Comparison of ENCODE assay signal across 17 cellular contexts in the genomic region with DNA sequence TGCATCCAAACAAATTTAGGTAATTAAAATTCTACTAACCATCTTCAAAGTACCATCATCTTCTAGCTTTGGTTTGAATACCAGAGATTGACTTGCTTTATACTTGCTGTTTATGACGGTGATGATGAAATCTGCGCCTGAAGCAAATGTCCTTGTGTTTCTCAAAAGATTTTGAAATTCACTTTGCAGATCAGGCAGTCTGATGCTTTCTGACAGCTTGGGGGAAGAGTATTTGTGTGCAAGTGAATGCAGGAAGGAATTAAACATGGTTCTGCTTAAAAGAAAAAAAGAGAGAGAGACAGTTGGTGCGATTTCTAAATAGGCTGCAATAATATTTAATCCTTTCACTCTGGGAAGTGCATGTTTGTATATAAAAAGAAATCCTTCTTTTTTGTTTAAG. TPM values are rescaled to one million over a fixed set of nuclear protein-coding genes. Genes with fewer than 3 reads are reported as not detected.
"Had no signal": no experiment of that assay in that cellular context is flagged by ENCODE, and none has a peak within 500 bp of the region (broad histone marks: within the 10 kb centered on the region; RNA-seq: fewer than 3 reads in every experiment).

No MANE protein-coding gene starts in this region.

- H3K9me3 Mint-ChIP-seq: activated CD4-positive, alpha-beta T cell treated with anti-CD3 and anti-CD28 coated beads, Interleukin-2, amount 10 ng/mL, durations not matched to agents 7 days and 5 days; activated naive CD8-positive, alpha-beta T cell treated with anti-CD3 and anti-CD28 coated beads for 36 hours; effector memory CD8-positive, alpha-beta T cell; natural killer cell had no signal

- DNase-seq: activated CD4-positive, alpha-beta T cell treated with anti-CD3 and anti-CD28 coated beads, Interleukin-2, amount 10 ng/mL, durations not matched to agents 7 days and 5 days; activated CD4-positive, CD25-positive, alpha-beta regulatory T cell; activated CD8-positive, alpha-beta memory T cell treated with anti-CD3 and anti-CD28 coated beads for 24 hours; activated naive CD8-positive, alpha-beta T cell treated with anti-CD3 and anti-CD28 coated beads for 36 hours; brain microvascular endothelial cell; dermis blood vessel endothelial cell; effector memory CD8-positive, alpha-beta T cell; kidney; left ventricle myocardium superior; mesendoderm; natural killer cell; occipital lobe; right cardiac atrium; small intestine; stimulated activated CD4-positive, alpha-beta T cell treated with anti-CD3 and anti-CD28 coated beads, Interleukin-4, amount 100 ng/mL, for 24 hours; stimulated activated naive CD4-positive, alpha-beta T cell; T-helper 2 cell had no signal

- H3K36me3 Mint-ChIP-seq: activated naive CD8-positive, alpha-beta T cell treated with anti-CD3 and anti-CD28 coated beads for 36 hours; natural killer cell had no signal

- H3K4me1 Mint-ChIP-seq: activated CD4-positive, alpha-beta T cell treated with anti-CD3 and anti-CD28 coated beads, Interleukin-2, amount 10 ng/mL, durations not matched to agents 7 days and 5 days; activated naive CD8-positive, alpha-beta T cell treated with anti-CD3 and anti-CD28 coated beads for 36 hours; natural killer cell had no signal

- H3K4me3 Mint-ChIP-seq: activated CD4-positive, alpha-beta T cell treated with anti-CD3 and anti-CD28 coated beads, Interleukin-2, amount 10 ng/mL, durations not matched to agents 7 days and 5 days; activated naive CD8-positive, alpha-beta T cell treated with anti-CD3 and anti-CD28 coated beads for 36 hours; effector memory CD8-positive, alpha-beta T cell; natural killer cell had no signal

- H3K27me3 Mint-ChIP-seq: activated naive CD8-positive, alpha-beta T cell treated with anti-CD3 and anti-CD28 coated beads for 36 hours had no signal

- H3K27ac Mint-ChIP-seq: activated CD4-positive, alpha-beta T cell treated with anti-CD3 and anti-CD28 coated beads, Interleukin-2, amount 10 ng/mL, durations not matched to agents 7 days and 5 days; activated naive CD8-positive, alpha-beta T cell treated with anti-CD3 and anti-CD28 coated beads for 36 hours; effector memory CD8-positive, alpha-beta T cell; natural killer cell had no signal

RNA-seq across cellular contexts. Expression of gene CSRNP3, which starts 29.6 kb away (rescaled TPM):
- total RNA-seq: activated CD4-positive, alpha-beta T cell treated with anti-CD3 and anti-CD28 coated beads, Interleukin-2, amount 10 ng/mL, durations not matched to agents 7 days and 5 days; activated naive CD8-positive, alpha-beta T cell treated with anti-CD3 and anti-CD28 coated beads for 36 hours; natural killer cell had no signal
